28 cellular contexts compared by ENCODE assay signal in genomic region chr3:17387108-17387507, GRCh38.
"Had no signal": no experiment of that assay in that cellular context is flagged by ENCODE, and none has a peak within 500 bp of the region (broad histone marks: within the 10 kb centered on the region; RNA-seq: fewer than 3 reads in every experiment).

No MANE protein-coding gene starts in this region.

- ATAC-seq: activated CD4-positive, alpha-beta T cell treated with anti-CD3 and anti-CD28 coated beads for 36 hours; activated CD8-positive, alpha-beta memory T cell treated with anti-CD3 and anti-CD28 coated beads, Interleukin-2, amount 10 ng/mL, durations not matched to agents 7 days and 5 days; activated CD8-positive, alpha-beta T cell treated with anti-CD3 and anti-CD28 coated beads, Interleukin-2, amount 10 ng/mL, durations not matched to agents 7 days and 5 days; activated naive CD4-positive, alpha-beta T cell treated with anti-CD3 and anti-CD28 coated beads, Interleukin-2, amount 50 U/mL, for 72 hours; effector memory CD8-positive, alpha-beta T cell had no signal

- H3K27ac ChIP-seq: epithelial cell of prostate, esophagus squamous epithelium had no signal

- H3K4me1 ChIP-seq: esophagus squamous epithelium had no signal

- H3K4me3 ChIP-seq: esophagus squamous epithelium had no signal

- H3K9me3 ChIP-seq: esophagus squamous epithelium had no signal

- FAIRE-seq: astrocyte, colon, endothelial cell of umbilical vein had no signal

- DNase-seq: activated CD4-positive, alpha-beta memory T cell treated with anti-CD3 and anti-CD28 coated beads for 36 hours; activated CD4-positive, alpha-beta T cell treated with anti-CD3 and anti-CD28 coated beads for 36 hours; activated CD4-positive, alpha-beta T cell treated with anti-CD3 and anti-CD28 coated beads, Interleukin-2, amount 10 ng/mL, durations not matched to agents 24 days and 14 days; activated CD4-positive, CD25-positive, alpha-beta regulatory T cell; activated CD4-positive, CD25-positive, alpha-beta regulatory T cell treated with anti-CD3 and anti-CD28 coated beads, Interleukin-2, amount 50 U/mL, for 72 hours; activated CD8-positive, alpha-beta memory T cell treated with anti-CD3 and anti-CD28 coated beads, Interleukin-2, amount 10 ng/mL, durations not matched to agents 7 days and 5 days; activated CD8-positive, alpha-beta memory T cell treated with anti-CD3 and anti-CD28 coated beads, Interleukin-2, amount 50 U/mL, for 4 hours; activated CD8-positive, alpha-beta T cell treated with anti-CD3 and anti-CD28 coated beads, Interleukin-2, amount 10 ng/mL, durations not matched to agents 7 days and 5 days; activated gamma-delta T cell; activated naive CD4-positive, alpha-beta T cell; activated naive CD4-positive, alpha-beta T cell treated with anti-CD3 and anti-CD28 coated beads, Interleukin-2, amount 10 ng/mL, durations not matched to agents 7 days and 5 days; activated naive CD8-positive, alpha-beta T cell treated with anti-CD3 and anti-CD28 coated beads, Interleukin-2, amount 10 ng/mL, durations not matched to agents 7 days and 5 days; activated T-cell treated with anti-CD3 and anti-CD28 coated beads, Interleukin-2, amount 50 U/mL, for 1 hour; activated T-cell treated with anti-CD3 and anti-CD28 coated beads, Interleukin-2, amount 50 U/mL, for 48 hours; amniotic stem cell; anterior cingulate cortex; caudate nucleus; cortex of kidney; dermis blood vessel endothelial cell; effector CD4-positive, alpha-beta T cell; effector memory CD8-positive, alpha-beta T cell; esophagus squamous epithelium; T-helper 2 cell had no signal

- H3K27me3 ChIP-seq: esophagus squamous epithelium had no signal
